ENCODE assay signal across 21 cellular contexts in genomic region chr4:11801466-11802446, GRCh38.
DNase-seq lines count a peak whose midpoint lies in the region; ATAC-seq lines count a peak whose summit lies in the region.
"Had no signal": no experiment of that assay in that cellular context is flagged by ENCODE, and none has a peak within 500 bp of the region (broad histone marks: within the 10 kb centered on the region; RNA-seq: fewer than 3 reads in every experiment).

No MANE protein-coding gene starts in this region.

- no peaks in the 10 kb centered on the region for H3K36me3 ChIP-seq in mucosa of rectum (ENCODE audit: control insufficient read depth in 2 of 2, insufficient read depth in 2 of 2, low read length in 2 of 2)
- H3K36me3 ChIP-seq: ovary had no signal

- no peak overlapping the region for H3K4me3 Mint-ChIP-seq in activated CD4-positive, alpha-beta memory T cell treated with anti-CD3 and anti-CD28 coated beads, Interleukin-2, amount 10 ng/mL, durations not matched to agents 7 days and 5 days
- H3K4me3 Mint-ChIP-seq: CD8-positive, alpha-beta T cell had no signal

- POLR2A ChIA-PET in activated CD4-positive, alpha-beta memory T cell treated with anti-CD3 and anti-CD28 coated beads, Interleukin-2, amount 10 ng/mL, durations not matched to agents 7 days and 5 days (lab: Charles Lee), result no interaction called here

- H3K9ac ChIP-seq in mucosa of rectum (ENCODE audit: low read depth in 1 of 2, low read length in 2 of 2), result no peak overlapping the region

- H3K27ac Mint-ChIP-seq in activated CD4-positive, alpha-beta memory T cell treated with anti-CD3 and anti-CD28 coated beads, Interleukin-2, amount 10 ng/mL, durations not matched to agents 7 days and 5 days, result no peak overlapping the region
- H3K27ac Mint-ChIP-seq: CD8-positive, alpha-beta T cell had no signal

- H3K4me1 Mint-ChIP-seq in activated CD4-positive, alpha-beta memory T cell treated with anti-CD3 and anti-CD28 coated beads, Interleukin-2, amount 10 ng/mL, durations not matched to agents 7 days and 5 days, result no peaks in the 10 kb centered on the region

- no peaks in the 10 kb centered on the region for H3K36me3 Mint-ChIP-seq in activated CD4-positive, alpha-beta memory T cell treated with anti-CD3 and anti-CD28 coated beads, Interleukin-2, amount 10 ng/mL, durations not matched to agents 7 days and 5 days (ENCODE audit: low read depth)
- H3K36me3 Mint-ChIP-seq: CD8-positive, alpha-beta T cell had no signal

- H3K27ac ChIP-seq in mucosa of rectum (ENCODE audit: low read depth in 2 of 2, low read length in 2 of 2), result peak overlapping the region; percentile 9 to 51
- H3K27ac ChIP-seq: ovary, PC-9, SK-N-MC had no signal

- peak; percentile 99 for ATAC-seq in HG02981 (IDR thresholded peaks at IDR 0.05; ENCODE audit: unreplicated experiment)
- ATAC-seq: CD8-positive, alpha-beta T cell had no signal

- H3K4me3 ChIP-seq in mucosa of rectum (ENCODE audit: low read length in 2 of 2), result no peak overlapping the region
- H3K4me3 ChIP-seq: ovary, PC-9, SK-N-MC had no signal

- H3K9me3 Mint-ChIP-seq in activated CD4-positive, alpha-beta memory T cell treated with anti-CD3 and anti-CD28 coated beads, Interleukin-2, amount 10 ng/mL, durations not matched to agents 7 days and 5 days, result no peaks in the 10 kb centered on the region
- H3K9me3 Mint-ChIP-seq: CD8-positive, alpha-beta T cell had no signal

- H3K4me1 ChIP-seq in mucosa of rectum (ENCODE audit: control insufficient read depth in 2 of 2, insufficient read depth in 2 of 2, low read length in 2 of 2), result peaks cover 0 to 11% of the 10 kb centered on the region in 2 donors

- H3K27me3 Mint-ChIP-seq in activated CD4-positive, alpha-beta memory T cell treated with anti-CD3 and anti-CD28 coated beads, Interleukin-2, amount 10 ng/mL, durations not matched to agents 7 days and 5 days, result no peaks in the 10 kb centered on the region

- no peaks in the 10 kb centered on the region for H3K27me3 ChIP-seq in mucosa of rectum (ENCODE audit: control insufficient read depth in 2 of 2, insufficient read depth in 2 of 2, low read length in 2 of 2)
- H3K27me3 ChIP-seq: ovary had no signal

- peak; percentile 7 for DNase-seq in GM19238 (ENCODE audit: insufficient read length, low spot score)
- peak; percentile 82 for DNase-seq in dermis blood vessel endothelial cell
- no peak for DNase-seq in OCI-M2 (lab: John Stamatoyannopoulos, UW; ENCODE audit: unreplicated experiment)
- no peak for DNase-seq in superior temporal gyrus (ENCODE audit: extremely low spot score)
- DNase-seq in kidney glomerular epithelial cell (lab: John Stamatoyannopoulos, UW), result no peak
- no peak for DNase-seq in activated CD4-positive, alpha-beta memory T cell treated with anti-CD3 and anti-CD28 coated beads, Interleukin-2, amount 10 ng/mL, durations not matched to agents 7 days and 5 days
- DNase-seq: activated CD4-positive, CD25-positive, alpha-beta regulatory T cell treated with anti-CD3 and anti-CD28 coated beads, Interleukin-2, amount 50 U/mL, for 72 hours; activated effector memory CD4-positive, alpha-beta T cell treated with anti-CD3 and anti-CD28 coated beads, Interleukin-2, amount 50 U/mL, for 16 hours; CD8-positive, alpha-beta T cell; central memory CD4-positive, alpha-beta T cell; DND-41; H7; NCI-H1092; NCI-H526 treated with DMSO at 0.1 percent for 48 hours; ovary; PC-9; stimulated activated CD4-positive, alpha-beta T cell treated with anti-CD3 and anti-CD28 coated beads, Interleukin-2, amount 100 ng/mL, for 48 hours; T1000 had no signal

- CTCF ChIA-PET in activated CD4-positive, alpha-beta memory T cell treated with anti-CD3 and anti-CD28 coated beads, Interleukin-2, amount 10 ng/mL, durations not matched to agents 7 days and 5 days (lab: Charles Lee), result no interaction called here

- no peaks in the 10 kb centered on the region for H3K9me3 ChIP-seq in mucosa of rectum (ENCODE audit: control insufficient read depth in 2 of 2, low read length in 2 of 2)
- H3K9me3 ChIP-seq: ovary had no signal

Comparison
In these comparisons a context has a peak if more than half of its experiments do, and no peak if none do; other contexts are left out.
1. DNase-seq: peak in GM19238 (single experiment) and dermis blood vessel endothelial cell (single experiment); none in OCI-M2 (single experiment), superior temporal gyrus (single experiment), kidney glomerular epithelial cell (single experiment) and activated CD4-positive, alpha-beta memory T cell treated with anti-CD3 and anti-CD28 coated beads, Interleukin-2, amount 10 ng/mL, durations not matched to agents 7 days and 5 days (single experiment).